8 cellular contexts compared by ENCODE assay signal in the genomic region with DNA sequence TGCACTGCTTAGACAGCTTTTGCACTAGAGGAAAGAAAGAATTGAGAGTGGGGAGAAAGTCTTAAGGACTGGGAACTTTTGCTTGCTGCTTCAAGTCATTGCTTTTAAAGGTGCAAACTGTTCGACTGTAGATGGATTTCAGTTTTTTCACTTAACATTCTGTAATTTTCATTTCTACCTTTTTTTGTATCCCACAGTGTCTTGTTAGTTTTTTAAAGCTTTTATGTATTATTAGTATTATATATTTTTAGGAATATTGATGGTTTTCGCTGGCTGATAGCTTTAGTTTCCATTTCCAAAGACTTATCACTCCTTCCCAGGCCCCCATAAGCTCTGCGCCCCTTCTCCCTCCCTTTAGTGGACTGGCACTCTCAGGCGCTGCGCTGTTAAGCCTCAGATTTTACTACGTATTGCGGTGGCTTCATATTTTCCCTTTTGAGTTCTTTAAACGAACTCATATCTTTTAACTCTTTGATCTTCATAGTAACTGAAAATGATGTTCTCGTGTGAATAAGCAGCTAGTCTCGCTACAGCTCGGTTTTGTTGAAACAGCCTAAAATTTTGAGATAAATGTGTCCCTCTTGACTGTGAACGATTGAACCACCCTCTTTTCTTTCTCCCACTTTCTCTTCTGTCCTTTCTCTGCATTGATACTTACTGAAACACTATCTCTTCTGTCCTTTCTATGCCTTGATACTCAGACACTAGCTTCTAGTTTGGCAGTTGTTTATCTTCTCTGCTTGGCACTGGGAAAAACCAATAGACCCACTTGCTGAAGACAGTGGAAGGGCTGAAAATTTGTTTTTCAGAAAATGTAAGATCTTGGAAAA. TPM values are rescaled to one million over a fixed set of nuclear protein-coding genes. Genes with fewer than 3 reads are reported as not detected.
DNase-seq lines count a peak whose midpoint lies in the region; ATAC-seq and TF ChIP-seq lines count a peak whose summit lies in the region.

No MANE protein-coding gene starts in this region.

- H3K27me3 Mint-ChIP-seq in mesothelial cell of epicardium (ENCODE audit: low read depth): no peaks in the 10 kb centered on the region

- no peaks in the 10 kb centered on the region for H3K27me3 ChIP-seq in lower lobe of right lung (ENCODE audit: low read depth)

- TF ChIP-seq CTCF in 22Rv1 (IDR thresholded peaks at IDR 0.05): no peak
- TF ChIP-seq CTCF in choroid plexus epithelial cell (conservative IDR thresholded peaks at IDR 0.05; ENCODE audit: low read depth, low read length): no peak
- no peak for TF ChIP-seq CTCF in lower lobe of right lung (IDR thresholded peaks at IDR 0.05)
- TF ChIP-seq CTCF in mesothelial cell of epicardium (IDR thresholded peaks at IDR 0.05; ENCODE audit: unreplicated experiment): no peak

- H3K4me1 Mint-ChIP-seq in mesothelial cell of epicardium: peaks cover 2% of the 10 kb centered on the region

- no peaks in the 10 kb centered on the region for H3K9me3 ChIP-seq in lower lobe of right lung

- DNase-seq in choroid plexus epithelial cell (ENCODE audit: low read depth): no peak
- no peak for DNase-seq in lower lobe of right lung
- no peak for DNase-seq in NCI-H146 treated with DMSO at 0.1 percent for 48 hours (lab: John Stamatoyannopoulos, UW; ENCODE audit: unreplicated experiment)
- DNase-seq in activated CD4-positive, CD25-positive, alpha-beta regulatory T cell (lab: John Stamatoyannopoulos, UW): no peak
- no peak for DNase-seq in mesothelial cell of epicardium (ENCODE audit: low spot score in 2 of 2, unreplicated experiment in 2 of 2)

- intact Hi-C loops in lower lobe of right lung (cut with DNase I): no loop called here

- peaks cover 4% of the 10 kb centered on the region for H3K4me1 ChIP-seq in lower lobe of right lung

- peak overlapping the region; percentile 55 for H3K4me3 ChIP-seq in choroid plexus epithelial cell (ENCODE audit: low read depth, low read length)
- peak overlapping the region; percentile 65 for H3K4me3 ChIP-seq in lower lobe of right lung

- no peak overlapping the region for H3K4me3 Mint-ChIP-seq in mesothelial cell of epicardium

- no peak for TF ChIP-seq POLR2A in GM18505 (IDR thresholded peaks at IDR 0.05; ENCODE audit: borderline replicate concordance, extremely low read depth, insufficient read depth, insufficient read length)

- no peak overlapping the region for H3K27ac Mint-ChIP-seq in mesothelial cell of epicardium

- H3K36me3 ChIP-seq in lower lobe of right lung: no peaks in the 10 kb centered on the region

- H3K27ac ChIP-seq in 22Rv1 (peak overlapping the region; percentile 95), lower lobe of right lung (peak overlapping the region; percentile 81)

- H3K9me3 Mint-ChIP-seq in mesothelial cell of epicardium: no peaks in the 10 kb centered on the region

- H3K36me3 Mint-ChIP-seq in mesothelial cell of epicardium: no peaks in the 10 kb centered on the region

- ATAC-seq in HG03460 (IDR thresholded peaks at IDR 0.05; ENCODE audit: unreplicated experiment) (peak; percentile 5), lower lobe of right lung (no peak), GM18505 (IDR thresholded peaks at IDR 0.05; ENCODE audit: unreplicated experiment) (no peak)

RNA-seq across cellular contexts. Expression of a gene that starts 2.5 kb away (rescaled TPM):
- 89.0 TPM for total RNA-seq in lower lobe of right lung
- 23.0 to 26.6 TPM (median 25.2 TPM) in 3 replicates for total RNA-seq in mesothelial cell of epicardium
